8 cellular contexts compared by ENCODE assay signal in genomic region chr9:133944746-133945135, GRCh38. TPM values are rescaled to one million over a fixed set of nuclear protein-coding genes. Genes with fewer than 3 reads are reported as not detected.
DNase-seq lines count a peak whose midpoint lies in the region; ATAC-seq, FAIRE-seq and TF ChIP-seq lines count a peak whose summit lies in the region.
"Had no signal": no experiment of that assay in that cellular context is flagged by ENCODE, and none has a peak within 500 bp of the region (broad histone marks: within the 10 kb centered on the region; RNA-seq: fewer than 3 reads in every experiment).

No MANE protein-coding gene starts in this region.

- H3K27ac ChIP-seq in GM12878 (ENCODE audit: control insufficient read depth, insufficient read depth) (peak overlapping the region; percentile 89), right atrium auricular region (no peak overlapping the region)

- 0 out of 2 replicates have a peak overlapping the region, but pooled peaks have one; percentile 26 for H3K4me2 ChIP-seq in GM12878 (ENCODE audit: control insufficient read depth, insufficient read depth)

- H3K36me3 Mint-ChIP-seq in stimulated activated memory B cell treated with anti-CD40 and anti-IgM and Interleukin-4, amounts not matched to agents 10 μg/mL and 1 μg/mL and 100 μg/mL, for 72 hours: peaks cover 22% of the 10 kb centered on the region
- H3K36me3 Mint-ChIP-seq in effector memory CD8-positive, alpha-beta T cell (ENCODE audit: insufficient read depth): peaks cover 2% of the 10 kb centered on the region

- TF ChIP-seq RAD21 in GM12878 (IDR thresholded peaks at IDR 0.05; ENCODE audit: insufficient read depth, low read depth, low read length): no peak

- no peak for FAIRE-seq in GM12878 (lab: Jason Lieb, UNC)

- intact Hi-C loops in GM12878 (cut with micrococcal nuclease; ENCODE audit: unreplicated experiment): loop anchor here (1.0 to 2.0 kb wide), 3 partner anchors 10 to 48 kb away; partner anchors contain the start of gene VAV2

- no peak for TF ChIP-seq EP300 in GM12878 (IDR thresholded peaks at IDR 0.05; ENCODE audit: borderline replicate concordance in 1 of 2, control insufficient read depth in 1 of 2, low read depth in 2 of 2, low read length in 2 of 2)

- WGBS in GM12878 (ENCODE audit: insufficient coverage, insufficient replicate concordance, low lambda C conversion rate, missing lambda C conversion rate): 83% methylated on average over 13 of the region's 14 CpGs

- in situ Hi-C loops in GM12878 (cut with MboI): no loop called here

- H3K4me3 ChIP-seq in GM12878 (peak overlapping the region; percentile 35; the same call in 1 of the 2 replicates), right atrium auricular region (no peak overlapping the region)

- peak overlapping the region; percentile 0; the same call in 1 of the 2 replicates for H3K9ac ChIP-seq in GM12878 (ENCODE audit: control insufficient read depth, insufficient read depth, low read length)

- no TSS peak for BruUV-seq in GM12878 (replicated peaks; lab: Mats Ljungman, UMichigan)

- CTCF ChIA-PET in GM12878 (lab: Yijun Ruan, JAX): interaction anchor here (1.2 to 3.3 kb wide), 6 partner anchors 11 to 152 kb away, joined by 3 to 34 read pairs (median 6); no protein-coding TSS in a partner anchor

- peak overlapping the region; percentile 77 for H3K4me3 Mint-ChIP-seq in stimulated activated memory B cell treated with anti-CD40 and anti-IgM and Interleukin-4, amounts not matched to agents 10 μg/mL and 1 μg/mL and 100 μg/mL, for 72 hours
- H3K4me3 Mint-ChIP-seq in effector memory CD8-positive, alpha-beta T cell: no peak overlapping the region

- H3K79me2 ChIP-seq in GM12878 (ENCODE audit: control insufficient read depth, insufficient read depth, low read length): peaks cover 73% of the 10 kb centered on the region

- H3K4me1 ChIP-seq in GM12878 (ENCODE audit: control insufficient read depth, insufficient read depth, low read length) (peaks cover 32% of the 10 kb centered on the region), right atrium auricular region (peaks cover 0 to 11% of the 10 kb centered on the region in 2 donors)

- H3K36me3 ChIP-seq in GM12878 (ENCODE audit: control insufficient read depth in 2 of 2, insufficient read depth in 2 of 2, low read length in 1 of 2) (peaks cover 0 to 15% of the 10 kb centered on the region in 2 experiments; a peak in 2 of 4 replicates), right atrium auricular region (no peaks in the 10 kb centered on the region)

- no peak overlapping the region for H2AFZ ChIP-seq in GM12878 (ENCODE audit: control insufficient read depth, low read depth, low read length)

- ATAC-seq in GM12878: peak; percentile 16
- no peak for ATAC-seq in stimulated activated memory B cell treated with anti-CD40 and anti-IgM and Interleukin-4, amounts not matched to agents 10 μg/mL and 1 μg/mL and 100 μg/mL, for 72 hours
- ATAC-seq in effector memory CD8-positive, alpha-beta T cell (replicated peaks): no peak

- POLR2A ChIA-PET in GM12878 (lab: Charles Lee): interaction anchor here (1.3 to 3.6 kb wide), 8 partner anchors 11 to 449 kb away, joined by 3 to 54 read pairs (median 10); no protein-coding TSS in a partner anchor

- no peaks in the 10 kb centered on the region for H4K20me1 ChIP-seq in GM12878 (ENCODE audit: control insufficient read depth, insufficient read depth)

- TF ChIP-seq CTCF in GM12878 (IDR thresholded peaks at IDR 0.05 in 2 of 3, conservative IDR thresholded peaks at IDR 0.05 in 1 of 3; ENCODE audit: control insufficient read depth in 2 of 3, extremely low read depth in 1 of 3, insufficient read depth in 1 of 3, low read depth in 3 of 3, low read length in 3 of 3) (no peak), right atrium auricular region (IDR thresholded peaks at IDR 0.05) (no peak)

- H3K4me1 Mint-ChIP-seq in stimulated activated memory B cell treated with anti-CD40 and anti-IgM and Interleukin-4, amounts not matched to agents 10 μg/mL and 1 μg/mL and 100 μg/mL, for 72 hours: peaks cover 79% of the 10 kb centered on the region
- H3K4me1 Mint-ChIP-seq in effector memory CD8-positive, alpha-beta T cell (ENCODE audit: low read depth in 2 of 2): peaks cover 0 to 2% of the 10 kb centered on the region in 2 donors

- H3K27me3 Mint-ChIP-seq in stimulated activated memory B cell treated with anti-CD40 and anti-IgM and Interleukin-4, amounts not matched to agents 10 μg/mL and 1 μg/mL and 100 μg/mL, for 72 hours: no peaks in the 10 kb centered on the region
- no peaks in the 10 kb centered on the region for H3K27me3 Mint-ChIP-seq in effector memory CD8-positive, alpha-beta T cell

- SMC1A ChIA-PET in GM12878 (lab: Charles Lee; ENCODE audit: uncharacterized antibody, unreplicated experiment): interaction anchor here (1.0 to 3.7 kb wide), 10 partner anchors 11 to 49 kb away, joined by 3 to 58 read pairs (median 5); no protein-coding TSS in a partner anchor

- DNase-seq in NCI-H460 (ENCODE audit: extremely low read depth, low read depth): peak; percentile 4
- DNase-seq in GM12878 (ENCODE audit: low read depth, low spot score): no peak
- DNase-seq in right atrium auricular region (ENCODE audit: low spot score): peak; percentile 81
- DNase-seq in effector memory CD8-positive, alpha-beta T cell: no peak
- DNase-seq in stimulated activated CD4-positive, alpha-beta T cell treated with anti-CD3 and anti-CD28 coated beads, Interleukin-4, amount 100 ng/mL, for 24 hours: no peak
- no peak for DNase-seq in stimulated activated CD4-positive, alpha-beta T cell treated with anti-CD3 and anti-CD28 coated beads, Interleukin-4, amount 100 ng/mL, for 1 hour
- DNase-seq: KG1 had no signal

- H3K9me3 ChIP-seq in GM12878 (replicated peaks; ENCODE audit: control insufficient read depth, insufficient read depth, low read length) (no peaks in the 10 kb centered on the region), right atrium auricular region (no peaks in the 10 kb centered on the region)

- H3K27me3 ChIP-seq in GM12878 (replicated peaks in 1 of 2; ENCODE audit: control insufficient read depth in 2 of 2, insufficient read depth in 2 of 2, low read length in 1 of 2): no peaks in the 10 kb centered on the region
- no peaks in the 10 kb centered on the region for H3K27me3 ChIP-seq in right atrium auricular region

- TF ChIP-seq POLR2A in GM12878 (IDR thresholded peaks at IDR 0.05; ENCODE audit: low read depth, low read length): peak; percentile 12; the same call in 1 of the 2 replicates

- H3K9me3 Mint-ChIP-seq in stimulated activated memory B cell treated with anti-CD40 and anti-IgM and Interleukin-4, amounts not matched to agents 10 μg/mL and 1 μg/mL and 100 μg/mL, for 72 hours: no peaks in the 10 kb centered on the region
- H3K9me3 Mint-ChIP-seq in effector memory CD8-positive, alpha-beta T cell: no peaks in the 10 kb centered on the region

- peak overlapping the region; percentile 87 for H3K27ac Mint-ChIP-seq in stimulated activated memory B cell treated with anti-CD40 and anti-IgM and Interleukin-4, amounts not matched to agents 10 μg/mL and 1 μg/mL and 100 μg/mL, for 72 hours
- no peak overlapping the region for H3K27ac Mint-ChIP-seq in effector memory CD8-positive, alpha-beta T cell

- RAD21 ChIA-PET in GM12878 (lab: Charles Lee; ENCODE audit: unreplicated experiment): interaction anchor here (0.8 to 4.5 kb wide), 10 partner anchors 10 to 161 kb away, joined by 3 to 66 read pairs (median 7); partner anchors contain the start of gene VAV2

TF ChIP-seq in GM12878, 131 proteins besides CTCF, POLR2A, EP300 and RAD21 (continues in another document):
- TF ChIP-seq RELA (IDR thresholded peaks at IDR 0.05; ENCODE audit: borderline replicate concordance, partially characterized antibody) (no peak), DPF2 (IDR thresholded peaks at IDR 0.05) (no peak), NRF1 (conservative IDR thresholded peaks at IDR 0.05; ENCODE audit: low read depth, low read length) (no peak), STAT3 (IDR thresholded peaks at IDR 0.05; ENCODE audit: low read depth, low read length) (no peak), ZNF217 (IDR thresholded peaks at IDR 0.05) (no peak)

RNA-seq across cellular contexts. Expression of gene VAV2, which starts 47.4 kb away (rescaled TPM):
- total RNA-seq in NCI-H460 (2014; rRNA removed; shearing (Covaris generic)): 6.0 and 6.6 TPM in 2 replicates
- 21.2 and 23.0 TPM in 2 replicates for polyA plus RNA-seq in NCI-H460 (2014; cell fraction: nucleus; rRNA removed)
- total RNA-seq in GM12878 (2013; cell fraction: nucleolus; rRNA removed): 39.5 and 41.0 TPM in 2 replicates
- total RNA-seq in GM12878 (2014; rRNA removed) (15.4 and 17.3 TPM in 2 replicates), GM12878 (2014; rRNA removed; fragmentation: Illumina TruSeq; extraction: Trizol) (17.8 and 18.1 TPM in 2 replicates), GM12878 (2021) (36.0 and 43.9 TPM in 2 replicates), right atrium auricular region (1 to 10 TPM; 3.4 to 6.0 TPM)
- polyA plus RNA-seq in GM12878 (2011; ENCODE audit: low read depth): 11.0 TPM
- polyA plus RNA-seq in GM12878 (2011; rRNA removed) (9.7 and 13.3 TPM in 2 replicates), GM12878 (2014; fragmentation: Illumina TruSeq; extraction: Trizol) (16.1 and 23.6 TPM in 2 replicates), GM12878 (2014; fragmentation: Nextera tagmentation; extraction: Ambion mirVana) (under 1 TPM; 0.13 to 0.53 TPM), GM12878 (2014; rRNA removed) (26.7 and 30.9 TPM in 2 replicates), GM12878 (2016; fragmentation: Nextera tagmentation; extraction: Ambion mirVana) (10 to 100 TPM; 13.5 to 16.6 TPM)
- polyA plus RNA-seq in GM12878 (2011; cell fraction: cytosol; rRNA removed): 16.2 and 18.8 TPM in 2 replicates
- polyA plus RNA-seq in GM12878 (2011; cell fraction: nucleus; rRNA removed): 37.5 and 42.0 TPM in 2 replicates
- 24.7 and 27.4 TPM in 2 replicates for polyA plus RNA-seq in GM12878 (2012)
- 21.4 and 32.6 TPM in 2 replicates for polyA minus RNA-seq in GM12878 (2011; rRNA and poly(A)+ RNA removed)
- polyA minus RNA-seq in GM12878 (2011; cell fraction: cytosol; rRNA and poly(A)+ RNA removed): 12.7 and 13.9 TPM in 2 replicates
- polyA minus RNA-seq in GM12878 (2011; cell fraction: nucleus; rRNA and poly(A)+ RNA removed): 11.4 and 17.0 TPM in 2 replicates

Comparison
In these comparisons a context has a peak if more than half of its experiments do, and no peak if none do; other contexts are left out.
1. DNase-seq: peak in NCI-H460 (single experiment) and right atrium auricular region (single experiment); none in GM12878 (single experiment), effector memory CD8-positive, alpha-beta T cell (0 of 3), stimulated activated CD4-positive, alpha-beta T cell treated with anti-CD3 and anti-CD28 coated beads, Interleukin-4, amount 100 ng/mL, for 24 hours (single experiment) and stimulated activated CD4-positive, alpha-beta T cell treated with anti-CD3 and anti-CD28 coated beads, Interleukin-4, amount 100 ng/mL, for 1 hour (single experiment).